Comparison of ENCODE assay signal across 18 cellular contexts in the genomic region with DNA sequence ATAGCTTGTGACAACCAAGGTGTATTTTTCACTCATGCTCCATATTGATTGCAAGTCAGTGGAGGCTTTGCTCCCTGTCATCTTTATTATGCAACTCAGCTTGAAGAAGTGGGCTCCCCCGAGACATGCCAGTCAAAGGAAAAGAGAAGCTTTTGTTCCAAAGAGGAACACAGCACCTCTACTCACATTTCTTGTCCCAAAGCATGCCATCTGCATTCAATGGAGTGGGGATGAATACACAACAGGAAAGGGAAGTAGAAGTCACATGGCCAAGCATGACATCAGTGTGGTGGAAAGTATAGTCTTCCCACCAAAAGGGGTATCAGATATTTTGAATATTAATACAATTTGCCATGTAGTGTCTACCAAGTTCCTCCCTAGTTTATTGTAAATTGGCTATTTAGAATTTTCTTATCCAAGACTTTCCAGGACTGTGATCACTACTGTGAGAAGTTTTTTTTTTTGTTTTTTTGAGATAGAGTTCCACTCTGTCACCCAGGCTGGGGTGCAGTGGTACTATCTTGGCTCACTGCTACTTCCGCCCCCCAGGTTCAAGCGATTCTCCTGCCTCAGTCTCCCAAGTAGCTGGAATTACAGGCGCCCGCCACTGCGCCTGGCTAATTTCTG.
"Had no signal": no experiment of that assay in that cellular context is flagged by ENCODE, and none has a peak within 500 bp of the region (broad histone marks: within the 10 kb centered on the region; RNA-seq: fewer than 3 reads in every experiment).

No MANE protein-coding gene starts in this region.

- H3K4me1 ChIP-seq: colonic mucosa, esophagus muscularis mucosa, pancreas, psoas muscle, upper lobe of left lung had no signal

- H3K4me1 Mint-ChIP-seq: activated B cell treated with CpG ODN at 0.5 μM for 24 hours; activated naive CD4-positive, alpha-beta T cell treated with anti-CD3 and anti-CD28 coated beads, Interleukin-2, amount 10 ng/mL, durations not matched to agents 7 days and 5 days had no signal

- H3K9me3 ChIP-seq: colonic mucosa, esophagus muscularis mucosa, pancreas, psoas muscle, upper lobe of left lung had no signal

- H3K4me3 ChIP-seq: colonic mucosa, dorsolateral prefrontal cortex, esophagus muscularis mucosa, pancreas, psoas muscle, upper lobe of left lung had no signal

- H3K36me3 ChIP-seq: colonic mucosa, esophagus muscularis mucosa, pancreas, upper lobe of left lung had no signal

- H3K27me3 ChIP-seq: colonic mucosa, esophagus muscularis mucosa, pancreas, upper lobe of left lung had no signal

- H3K4me3 Mint-ChIP-seq: activated B cell treated with CpG ODN at 0.5 μM for 24 hours; activated naive CD4-positive, alpha-beta T cell treated with anti-CD3 and anti-CD28 coated beads, Interleukin-2, amount 10 ng/mL, durations not matched to agents 7 days and 5 days; natural killer cell treated with Interleukin-12 subunit alpha and Interleukin-12 subunit beta and Interleukin-15 and Interleukin-18, amount 100 ng/mL, for 72 hours had no signal

- DNase-seq: activated B cell treated with CpG ODN at 0.5 μM for 24 hours; activated CD4-positive, alpha-beta T cell treated with anti-CD3 and anti-CD28 coated beads for 4 hours; activated CD4-positive, alpha-beta T cell treated with anti-CD3 and anti-CD28 coated beads, Interleukin-2, amount 50 U/mL, for 48 hours; activated effector memory CD4-positive, alpha-beta T cell treated with anti-CD3 and anti-CD28 coated beads, Interleukin-2, amount 50 U/mL, for 16 hours; activated naive CD4-positive, alpha-beta T cell treated with anti-CD3 and anti-CD28 coated beads, Interleukin-2, amount 10 ng/mL, durations not matched to agents 7 days and 5 days; amygdala; colonic mucosa; dorsolateral prefrontal cortex; hypothalamus; left ventricle myocardium superior; pancreas; psoas muscle; right cardiac atrium; stimulated activated CD4-positive, alpha-beta T cell treated with anti-CD3 and anti-CD28 coated beads, Interleukin-4, amount 100 ng/mL, for 24 hours; stimulated activated naive CD4-positive, alpha-beta T cell treated with Interleukin-2 at 50 U/mL for 16 hours; upper lobe of left lung had no signal

- H3K36me3 Mint-ChIP-seq: activated naive CD4-positive, alpha-beta T cell treated with anti-CD3 and anti-CD28 coated beads, Interleukin-2, amount 10 ng/mL, durations not matched to agents 7 days and 5 days; natural killer cell treated with Interleukin-12 subunit alpha and Interleukin-12 subunit beta and Interleukin-15 and Interleukin-18, amount 100 ng/mL, for 72 hours had no signal

- H3K27ac Mint-ChIP-seq: activated B cell treated with CpG ODN at 0.5 μM for 24 hours; activated naive CD4-positive, alpha-beta T cell treated with anti-CD3 and anti-CD28 coated beads, Interleukin-2, amount 10 ng/mL, durations not matched to agents 7 days and 5 days; natural killer cell treated with Interleukin-12 subunit alpha and Interleukin-12 subunit beta and Interleukin-15 and Interleukin-18, amount 100 ng/mL, for 72 hours had no signal

- H3K27me3 Mint-ChIP-seq: activated B cell treated with CpG ODN at 0.5 μM for 24 hours had no signal

- H3K9me3 Mint-ChIP-seq: activated B cell treated with CpG ODN at 0.5 μM for 24 hours; activated naive CD4-positive, alpha-beta T cell treated with anti-CD3 and anti-CD28 coated beads, Interleukin-2, amount 10 ng/mL, durations not matched to agents 7 days and 5 days; natural killer cell treated with Interleukin-12 subunit alpha and Interleukin-12 subunit beta and Interleukin-15 and Interleukin-18, amount 100 ng/mL, for 72 hours had no signal

- ATAC-seq: left ventricle myocardium superior; natural killer cell treated with Interleukin-12 subunit alpha and Interleukin-12 subunit beta and Interleukin-15 and Interleukin-18, amount 100 ng/mL, for 72 hours; pancreas; psoas muscle; right cardiac atrium had no signal
